In the genomic region with DNA sequence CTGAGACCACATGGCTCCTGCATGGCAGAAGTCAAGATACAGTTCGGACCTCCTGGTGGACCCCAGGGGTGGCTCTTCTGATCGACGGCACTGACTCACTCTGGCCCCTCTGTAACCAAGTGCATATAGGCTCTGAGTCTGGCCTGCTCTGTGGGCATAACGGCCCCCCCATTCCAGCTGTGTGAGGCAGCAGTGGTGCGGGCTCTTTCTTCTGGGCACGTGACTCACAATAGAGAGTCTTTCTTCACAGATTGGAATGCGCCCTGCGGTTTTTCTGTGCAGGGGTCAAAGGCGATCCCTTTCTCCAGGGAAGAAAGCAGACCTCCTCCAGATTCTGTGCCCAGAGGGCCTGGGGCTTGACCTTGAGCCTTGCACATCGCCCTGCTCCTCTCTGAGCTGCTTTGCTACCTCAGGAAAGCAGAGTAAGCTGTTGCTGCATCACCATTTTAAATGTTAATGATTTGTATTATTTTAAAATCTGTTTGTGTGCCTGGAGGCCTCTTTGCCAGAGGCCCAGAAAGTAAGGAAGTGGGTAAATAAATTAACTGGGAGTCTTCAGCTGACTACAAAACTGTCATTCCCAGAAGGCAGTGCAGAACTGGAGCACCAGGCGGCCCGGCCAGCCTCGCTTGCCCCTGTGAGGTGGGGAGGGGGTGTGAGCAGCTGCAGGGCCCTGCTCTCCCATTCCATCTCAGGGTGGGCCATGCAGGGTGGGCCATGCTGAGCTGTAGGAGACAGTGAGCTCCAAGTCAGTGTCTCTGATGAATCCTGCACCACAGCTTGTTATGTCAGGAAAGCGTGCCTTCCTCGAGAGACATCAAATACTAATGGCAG, we compare ENCODE assay signal across 9 cellular contexts.
A peak's percentile ranks its signal among the peaks of the same experiment; 100 is the strongest.
DNase-seq lines count a peak whose midpoint lies in the region; ATAC-seq and TF ChIP-seq lines count a peak whose summit lies in the region.
"Had no signal": no experiment of that assay in that cellular context is flagged by ENCODE, and none has a peak within 500 bp of the region (broad histone marks: within the 10 kb centered on the region; RNA-seq: fewer than 3 reads in every experiment).

No MANE protein-coding gene starts in this region.

- H3K4me1 Mint-ChIP-seq in CD4-positive, alpha-beta memory T cell: peaks cover 4 to 14% (median 10%) of the 10 kb centered on the region in 4 donors

- H3K9me2 ChIP-seq in hepatocyte (replicated peaks; ENCODE audit: insufficient read depth): no peaks in the 10 kb centered on the region

- POLR2A ChIA-PET in CD4-positive, alpha-beta memory T cell (lab: Charles Lee; ENCODE audit: partially characterized antibody): no interaction called here

- H3K9me3 Mint-ChIP-seq in CD4-positive, alpha-beta memory T cell: peaks cover 0 to 16% (median 8%) of the 10 kb centered on the region in 8 donors

- no peak overlapping the region for H3K27ac Mint-ChIP-seq in CD4-positive, alpha-beta memory T cell
- H3K27ac Mint-ChIP-seq: B cell had no signal

- H3K79me2 ChIP-seq in hepatocyte: no peaks in the 10 kb centered on the region

- H3K4me3 Mint-ChIP-seq in CD4-positive, alpha-beta memory T cell: no peak overlapping the region
- H3K4me3 Mint-ChIP-seq: B cell had no signal

- intact Hi-C loops in Right ventricle myocardium superior (cut with DNase I): no loop called here
- intact Hi-C loops in cardiac septum (cut with DNase I): no loop called here
- intact Hi-C loops in spleen (cut with DNase I; ENCODE audit: low total_unique reads): no loop called here
- intact Hi-C loops in CD4-positive, alpha-beta memory T cell (cut with micrococcal nuclease): no loop called here

- H3K27me3 ChIP-seq in hepatocyte: no peaks in the 10 kb centered on the region
- peaks cover 0 to 12% (median 0%) of the 10 kb centered on the region in 7 donors for H3K27me3 ChIP-seq in spleen (replicated peaks in 1 of 7)
- no peaks in the 10 kb centered on the region for H3K27me3 ChIP-seq in CD4-positive, alpha-beta memory T cell (ENCODE audit: insufficient read depth, low read length)

- DNase-seq in Right ventricle myocardium superior (peak; percentile 61), cardiac septum (ENCODE audit: low spot score) (no peak), T1000 (lab: John Stamatoyannopoulos, UW) (peak; percentile 75), hepatocyte (ENCODE audit: low spot score) (peak; percentile 86), spleen (peak; percentile 71), NCI-H1105 treated with DMSO at 0.1 percent for 48 hours (lab: John Stamatoyannopoulos, UW) (no peak), NCI-H2107 (lab: John Stamatoyannopoulos, UW) (no peak)
- DNase-seq in CD4-positive, alpha-beta memory T cell: no peak

- TF ChIP-seq CTCF in hepatocyte (IDR thresholded peaks at IDR 0.05; ENCODE audit: poor library complexity) (no peak), spleen (IDR thresholded peaks at IDR 0.05 in 8 of 11, conservative IDR thresholded peaks at IDR 0.05 in 3 of 11) (no peak)

- H3K4me3 ChIP-seq in hepatocyte (no peak overlapping the region), spleen (no peak overlapping the region)
- H3K4me3 ChIP-seq in CD4-positive, alpha-beta memory T cell (ENCODE audit: low read length in 2 of 2): no peak overlapping the region

- peak overlapping the region; percentile 20 for H3K27ac ChIP-seq in hepatocyte
- peak overlapping the region in 4 of 8 donors; percentile 9 to 25 (median 20) for H3K27ac ChIP-seq in spleen
- H3K27ac ChIP-seq in CD4-positive, alpha-beta memory T cell (ENCODE audit: low read depth, low read length): no peak overlapping the region

- H3K4me1 ChIP-seq in hepatocyte (ENCODE audit: insufficient read depth) (peaks cover 9% of the 10 kb centered on the region), spleen (peaks cover 0 to 28% (median 14%) of the 10 kb centered on the region in 6 donors)
- H3K4me1 ChIP-seq in CD4-positive, alpha-beta memory T cell (ENCODE audit: insufficient read depth, low read length): no peaks in the 10 kb centered on the region

- H2AFZ ChIP-seq in hepatocyte: no peak overlapping the region

- no peak for TF ChIP-seq POLR2A in spleen (IDR thresholded peaks at IDR 0.05)

- H3K36me3 ChIP-seq in hepatocyte (replicated peaks; ENCODE audit: insufficient read depth, low read depth) (no peaks in the 10 kb centered on the region), spleen (no peaks in the 10 kb centered on the region)
- H3K36me3 ChIP-seq in CD4-positive, alpha-beta memory T cell (ENCODE audit: insufficient read depth, low read length): no peaks in the 10 kb centered on the region

- H3K36me3 Mint-ChIP-seq in CD4-positive, alpha-beta memory T cell: no peaks in the 10 kb centered on the region

- H3K27me3 Mint-ChIP-seq in CD4-positive, alpha-beta memory T cell: peaks cover 3 to 23% of the 10 kb centered on the region in 2 donors

- ATAC-seq in Right ventricle myocardium superior (ENCODE audit: poor library complexity): peak; percentile 48

- CTCF ChIA-PET in CD4-positive, alpha-beta memory T cell (lab: Charles Lee; ENCODE audit: partially characterized antibody): no interaction called here

- 44% methylated on average over 15 of the region's 15 CpGs for WGBS in hepatocyte (ENCODE audit: low lambda C conversion rate, missing lambda C conversion rate)
- 62 to 71% (median 65%) methylated on average over 13 to 15 of the region's 15 CpGs for WGBS in spleen, 5 donors

- peak overlapping the region; percentile 7 for H3K4me2 ChIP-seq in hepatocyte

- no peaks in the 10 kb centered on the region for H3K9me3 ChIP-seq in hepatocyte (ENCODE audit: low read depth)
- H3K9me3 ChIP-seq in spleen: peaks cover 0 to 26% (median 15%) of the 10 kb centered on the region in 8 donors
- no peaks in the 10 kb centered on the region for H3K9me3 ChIP-seq in CD4-positive, alpha-beta memory T cell (ENCODE audit: control insufficient read depth in 1 of 2, low read length in 2 of 2)

- H4K20me1 ChIP-seq in hepatocyte (ENCODE audit: insufficient read depth, poor library complexity, severe bottlenecking): no peaks in the 10 kb centered on the region

Comparison
In these comparisons a context has a peak if more than half of its experiments do, and no peak if none do; other contexts are left out.
1. DNase-seq: peak in Right ventricle myocardium superior (single experiment), T1000 (single experiment), hepatocyte (single experiment) and spleen (single experiment); none in cardiac septum (single experiment), NCI-H1105 treated with DMSO at 0.1 percent for 48 hours (single experiment), CD4-positive, alpha-beta memory T cell (0 of 5) and NCI-H2107 (single experiment).